Comparison of ENCODE assay signal across 1 cellular context in the genomic region with DNA sequence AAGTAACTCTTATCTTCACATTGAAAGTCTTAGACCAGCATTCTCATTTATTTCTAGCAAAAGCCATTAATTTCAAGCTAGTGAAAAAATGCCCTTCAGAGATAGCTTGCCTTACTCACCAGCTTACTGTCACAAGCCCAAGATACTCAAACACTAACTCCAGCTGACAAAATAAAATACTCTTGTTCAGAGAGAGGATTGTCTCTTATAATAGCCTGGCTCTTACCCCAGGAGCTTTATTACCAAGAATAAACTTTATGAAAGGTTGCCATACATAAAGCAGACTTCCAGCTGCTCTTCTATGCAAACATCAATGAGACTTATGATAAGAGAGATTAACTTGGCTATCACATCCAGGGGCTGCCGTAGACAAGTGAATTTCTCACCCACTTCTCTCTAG.
TF ChIP-seq lines count a peak whose summit lies in the region.

No MANE protein-coding gene starts in this region.

TF ChIP-seq in IMR-90, 13 proteins besides CTCF, POLR2A, EP300 and RAD21 (continued from another document):
- TF ChIP-seq, protein P1, sequence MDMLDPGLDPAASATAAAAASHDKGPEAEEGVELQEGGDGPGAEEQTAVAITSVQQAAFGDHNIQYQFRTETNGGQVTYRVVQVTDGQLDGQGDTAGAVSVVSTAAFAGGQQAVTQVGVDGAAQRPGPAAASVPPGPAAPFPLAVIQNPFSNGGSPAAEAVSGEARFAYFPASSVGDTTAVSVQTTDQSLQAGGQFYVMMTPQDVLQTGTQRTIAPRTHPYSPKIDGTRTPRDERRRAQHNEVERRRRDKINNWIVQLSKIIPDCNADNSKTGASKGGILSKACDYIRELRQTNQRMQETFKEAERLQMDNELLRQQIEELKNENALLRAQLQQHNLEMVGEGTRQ (IDR thresholded peaks at IDR 0.05; ENCODE audit: low read depth, low read length), result no peak
- TF ChIP-seq, protein P2, sequence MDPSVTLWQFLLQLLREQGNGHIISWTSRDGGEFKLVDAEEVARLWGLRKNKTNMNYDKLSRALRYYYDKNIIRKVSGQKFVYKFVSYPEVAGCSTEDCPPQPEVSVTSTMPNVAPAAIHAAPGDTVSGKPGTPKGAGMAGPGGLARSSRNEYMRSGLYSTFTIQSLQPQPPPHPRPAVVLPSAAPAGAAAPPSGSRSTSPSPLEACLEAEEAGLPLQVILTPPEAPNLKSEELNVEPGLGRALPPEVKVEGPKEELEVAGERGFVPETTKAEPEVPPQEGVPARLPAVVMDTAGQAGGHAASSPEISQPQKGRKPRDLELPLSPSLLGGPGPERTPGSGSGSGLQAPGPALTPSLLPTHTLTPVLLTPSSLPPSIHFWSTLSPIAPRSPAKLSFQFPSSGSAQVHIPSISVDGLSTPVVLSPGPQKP (IDR thresholded peaks at IDR 0.05; ENCODE audit: borderline replicate concordance, low read depth, low read length), result no peak
- TF ChIP-seq RCOR1 (IDR thresholded peaks at IDR 0.05; ENCODE audit: insufficient replicate concordance, low read length), result no peak
- no peak for TF ChIP-seq SMC3 (IDR thresholded peaks at IDR 0.05; ENCODE audit: low read depth, low read length)
- no peak for TF ChIP-seq BHLHE40 (IDR thresholded peaks at IDR 0.05; ENCODE audit: low read depth, low read length)
